Comparison of ENCODE assay signal across 14 cellular contexts in genomic region chr17:50607522-50607921, GRCh38. TPM values are rescaled to one million over a fixed set of nuclear protein-coding genes. Genes with fewer than 3 reads are reported as not detected.
A peak's percentile ranks its signal among the peaks of the same experiment; 100 is the strongest.
DNase-seq lines count a peak whose midpoint lies in the region; ATAC-seq and TF ChIP-seq lines count a peak whose summit lies in the region.
"Had no signal": no experiment of that assay in that cellular context is flagged by ENCODE, and none has a peak within 500 bp of the region (broad histone marks: within the 10 kb centered on the region; RNA-seq: fewer than 3 reads in every experiment).

No MANE protein-coding gene starts in this region.

- peaks cover 14% of the 10 kb centered on the region for H3K9me3 Mint-ChIP-seq in glutamatergic neuron (ENCODE audit: unreplicated experiment)
- no peaks in the 10 kb centered on the region for H3K9me3 Mint-ChIP-seq in stimulated activated memory B cell treated with anti-CD40 and anti-IgM and Interleukin-4, amounts not matched to agents 10 μg/mL and 1 μg/mL and 100 μg/mL, for 72 hours
- H3K9me3 Mint-ChIP-seq: CD4-positive, CD25-positive, alpha-beta regulatory T cell; CD8-positive, alpha-beta memory T cell had no signal

- H3K4me1 Mint-ChIP-seq in glutamatergic neuron (ENCODE audit: low read depth, unreplicated experiment), result peaks cover 38% of the 10 kb centered on the region
- no peaks in the 10 kb centered on the region for H3K4me1 Mint-ChIP-seq in stimulated activated memory B cell treated with anti-CD40 and anti-IgM and Interleukin-4, amounts not matched to agents 10 μg/mL and 1 μg/mL and 100 μg/mL, for 72 hours
- H3K4me1 Mint-ChIP-seq: CD4-positive, CD25-positive, alpha-beta regulatory T cell; CD8-positive, alpha-beta memory T cell had no signal

- no peak for TF ChIP-seq POLR2A in prostate gland (IDR thresholded peaks at IDR 0.05)

- 91% methylated on average over 8 of the region's 8 CpGs for WGBS in prostate gland

- peak overlapping the region; percentile 43 for H3K27ac Mint-ChIP-seq in glutamatergic neuron (ENCODE audit: unreplicated experiment)
- no peak overlapping the region for H3K27ac Mint-ChIP-seq in stimulated activated memory B cell treated with anti-CD40 and anti-IgM and Interleukin-4, amounts not matched to agents 10 μg/mL and 1 μg/mL and 100 μg/mL, for 72 hours
- H3K27ac Mint-ChIP-seq: CD4-positive, CD25-positive, alpha-beta regulatory T cell had no signal

- H3K36me3 Mint-ChIP-seq in glutamatergic neuron (ENCODE audit: unreplicated experiment), result no peaks in the 10 kb centered on the region
- no peaks in the 10 kb centered on the region for H3K36me3 Mint-ChIP-seq in stimulated activated memory B cell treated with anti-CD40 and anti-IgM and Interleukin-4, amounts not matched to agents 10 μg/mL and 1 μg/mL and 100 μg/mL, for 72 hours
- H3K36me3 Mint-ChIP-seq: CD4-positive, CD25-positive, alpha-beta regulatory T cell; CD8-positive, alpha-beta memory T cell had no signal

- H3K27me3 Mint-ChIP-seq in glutamatergic neuron (ENCODE audit: unreplicated experiment), result peaks cover 15% of the 10 kb centered on the region
- peaks cover 90% of the 10 kb centered on the region for H3K27me3 Mint-ChIP-seq in stimulated activated memory B cell treated with anti-CD40 and anti-IgM and Interleukin-4, amounts not matched to agents 10 μg/mL and 1 μg/mL and 100 μg/mL, for 72 hours

- H3K36me3 ChIP-seq in HEK293 (ENCODE audit: control insufficient read depth in 2 of 2, insufficient read depth in 1 of 2, low read length in 2 of 2) (no peaks in the 10 kb centered on the region), WERI-Rb-1 (peaks cover 64% of the 10 kb centered on the region), prostate gland (no peaks in the 10 kb centered on the region)
- H3K36me3 ChIP-seq: BE2C, HAP-1 had no signal

- in situ Hi-C loops in KBM-7 (cut with MboI; ENCODE audit: low pct_unique_long_range_greater_than_20kb, low sequenced_read_pairs), result no loop called here

- H3K4me1 ChIP-seq in HEK293 (ENCODE audit: control insufficient read depth, insufficient read depth, low read length), result no peaks in the 10 kb centered on the region
- H3K4me1 ChIP-seq in prostate gland (replicated peaks), result no peaks in the 10 kb centered on the region
- H3K4me1 ChIP-seq: HAP-1 had no signal

- POLR2A ChIA-PET in HEK293 (lab: Yijun Ruan, JAX), result no interaction called here

- H3K9me3 ChIP-seq in HEK293 (ENCODE audit: control insufficient read depth, insufficient read depth, low read depth, low read length) (no peaks in the 10 kb centered on the region), WERI-Rb-1 (ENCODE audit: severe bottlenecking) (no peaks in the 10 kb centered on the region), prostate gland (no peaks in the 10 kb centered on the region)
- H3K9me3 ChIP-seq: BE2C, HAP-1 had no signal

- no peak for DNase-seq in WERI-Rb-1
- DNase-seq in glutamatergic neuron, result no peak
- DNase-seq in KBM-7, result no peak
- DNase-seq in prostate gland (ENCODE audit: low spot score), result no peak
- no peak for DNase-seq in NCI-H524 (lab: John Stamatoyannopoulos, UW)
- DNase-seq: ACHN; BE2C; C1 segment of cervical spinal cord; CD4-positive, CD25-positive, alpha-beta regulatory T cell; CD8-positive, alpha-beta memory T cell; COR-L47 had no signal

- no peak overlapping the region for H3K4me3 Mint-ChIP-seq in glutamatergic neuron (ENCODE audit: unreplicated experiment)
- no peak overlapping the region for H3K4me3 Mint-ChIP-seq in stimulated activated memory B cell treated with anti-CD40 and anti-IgM and Interleukin-4, amounts not matched to agents 10 μg/mL and 1 μg/mL and 100 μg/mL, for 72 hours
- H3K4me3 Mint-ChIP-seq: CD4-positive, CD25-positive, alpha-beta regulatory T cell; CD8-positive, alpha-beta memory T cell had no signal

- TF ChIP-seq CTCF in HEK293 (tag by site-specific recombination; IDR thresholded peaks at IDR 0.05), result no peak
- no peak for TF ChIP-seq CTCF in WERI-Rb-1 (IDR thresholded peaks at IDR 0.05; ENCODE audit: low read depth, low read length)
- no peak for TF ChIP-seq CTCF in glutamatergic neuron (IDR thresholded peaks at IDR 0.05; ENCODE audit: partially characterized antibody, unreplicated experiment)
- TF ChIP-seq CTCF in prostate gland (IDR thresholded peaks at IDR 0.05), result no peak

- intact Hi-C loops in prostate gland (cut with DNase I), result no loop called here

- no peaks in the 10 kb centered on the region for H3K27me3 ChIP-seq in WERI-Rb-1 (ENCODE audit: insufficient read depth, low read depth, severe bottlenecking)
- H3K27me3 ChIP-seq in prostate gland (replicated peaks; ENCODE audit: insufficient read depth), result no peaks in the 10 kb centered on the region
- H3K27me3 ChIP-seq: BE2C had no signal

- CTCF ChIA-PET in HEK293 (lab: Yijun Ruan, JAX), result interaction anchor here (0.6 kb wide), 1 partner anchor 238 kb away, joined by 3 read pairs; no protein-coding TSS in a partner anchor

- H3K27ac ChIP-seq in HEK293 (ENCODE audit: extremely low read depth, low read depth, low read length), result no peak overlapping the region
- peak overlapping the region; percentile 93 for H3K27ac ChIP-seq in WERI-Rb-1
- H3K27ac ChIP-seq in prostate gland, result no peak overlapping the region

- H3K4me3 ChIP-seq in HEK293 (ENCODE audit: low read depth, low read length) (no peak overlapping the region), WERI-Rb-1 (ENCODE audit: low read depth, low read length) (no peak overlapping the region), prostate gland (no peak overlapping the region)
- H3K4me3 ChIP-seq: HAP-1 had no signal

- ATAC-seq in stimulated activated memory B cell treated with anti-CD40 and anti-IgM and Interleukin-4, amounts not matched to agents 10 μg/mL and 1 μg/mL and 100 μg/mL, for 72 hours, result no peak

TF ChIP-seq in HEK293, 187 proteins besides CTCF, POLR2A, EP300 and RAD21:
- TF ChIP-seq EGR2 (tag by site-specific recombination; IDR thresholded peaks at IDR 0.05; ENCODE audit: low read depth) (peak; percentile 42; the same call in 1 of the 2 replicates), HOXA7 (CRISPR knock-in tag; IDR thresholded peaks at IDR 0.05; ENCODE audit: borderline replicate concordance) (no peak)

RNA-seq across cellular contexts. Expression of gene ABCC3, which starts 27.2 kb away (rescaled TPM):
- total RNA-seq in glutamatergic neuron (ENCODE audit: unreplicated experiment) (not detected), prostate gland (10 to 100 TPM; 65.9 to 66.1 TPM)

RNA-seq across cellular contexts. Expression of gene CACNA1G, which starts 47.0 kb away (rescaled TPM):
- 2.2 TPM for total RNA-seq in glutamatergic neuron (ENCODE audit: unreplicated experiment)
- 1 to 10 TPM; 3.4 to 6.6 TPM for total RNA-seq in prostate gland

Comparison
In these comparisons a context has a peak if more than half of its experiments do, and no peak if none do; other contexts are left out.
1. RNA of gene ABCC3, which starts 27.2 kb away (total RNA-seq): 65.9 to 66.1 TPM in prostate gland; not detected in glutamatergic neuron (single experiment); every median in the first group is over 10 times any median in the second.